Comparison of ENCODE assay signal across 26 cellular contexts in genomic region chr9:68851657-68852056, GRCh38.
DNase-seq lines count a peak whose midpoint lies in the region; ATAC-seq and TF ChIP-seq lines count a peak whose summit lies in the region.
"Had no signal": no experiment of that assay in that cellular context is flagged by ENCODE, and none has a peak within 500 bp of the region (broad histone marks: within the 10 kb centered on the region; RNA-seq: fewer than 3 reads in every experiment).

No MANE protein-coding gene starts in this region.

- peak; percentile 0 for DNase-seq in AG10803 (ENCODE audit: low read depth)
- DNase-seq in Daoy (ENCODE audit: low read depth): peak; percentile 63
- DNase-seq in RWPE1 (ENCODE audit: low spot score): peak; percentile 7
- DNase-seq in epithelial cell of esophagus (ENCODE audit: low read depth): peak; percentile 31
- DNase-seq in activated effector memory CD4-positive, alpha-beta T cell treated with Interleukin-2 at 50 U/mL for 16 hours: no peak
- DNase-seq in HEK293T (ENCODE audit: extremely low spot score): no peak
- DNase-seq: activated CD4-positive, alpha-beta T cell treated with anti-CD3 and anti-CD28 coated beads for 48 hours; activated naive CD4-positive, alpha-beta T cell treated with anti-CD3 and anti-CD28 coated beads, Interleukin-2, amount 50 U/mL, for 16 hours; activated T-cell treated with anti-CD3 and anti-CD28 coated beads, Interleukin-2, amount 50 U/mL, for 72 hours; CD4-positive, alpha-beta memory T cell; cerebellar nuclear complex; DMS53; erythroblast; gastrocnemius medialis; kidney glomerular epithelial cell; mesendoderm; naive B cell; NCI-H1436 treated with DMSO at 0.1 percent for 48 hours; NCI-H2171 treated with DMSO at 0.1 percent for 48 hours; SHP77 treated with DMSO at 0.1 percent for 48 hours; spleen; stimulated activated CD4-positive, alpha-beta T cell treated with anti-CD3 and anti-CD28 coated beads, Interleukin-4, amount 100 ng/mL, for 24 hours; stimulated activated naive CD8-positive, alpha-beta T cell treated with anti-CD3 and anti-CD28 coated beads, Interleukin-15, Interleukin-2, amounts not matched to agents 100 U/mL and 50 U/mL, for 24 hours had no signal

- no peak for TF ChIP-seq CTCF in AG10803 (conservative IDR thresholded peaks at IDR 0.05; ENCODE audit: low read length)
- TF ChIP-seq CTCF in RWPE1 (conservative IDR thresholded peaks at IDR 0.05; ENCODE audit: low read depth): no peak
- TF ChIP-seq CTCF in epithelial cell of esophagus (IDR thresholded peaks at IDR 0.05; ENCODE audit: insufficient read depth, low read depth, low read length, missing control alignments): no peak

- CTCF ChIA-PET in RWPE1 (lab: Yijun Ruan, JAX): interaction anchor here (0.5 kb wide), 1 partner anchor 45 kb away, joined by 3 read pairs; no protein-coding TSS in a partner anchor
- CTCF ChIA-PET in HEK293T (lab: Yijun Ruan, JAX): no interaction called here

- POLR2A ChIA-PET in RWPE1 (lab: Yijun Ruan, JAX; ENCODE audit: low non-redundant PET) (no interaction called here), HEK293T (lab: Yijun Ruan, JAX) (no interaction called here)

- H3K4me3 ChIP-seq in AG10803 (ENCODE audit: low read length) (no peak overlapping the region), epithelial cell of esophagus (ENCODE audit: low read length) (no peak overlapping the region)
- H3K4me3 ChIP-seq: ascending aorta, gastrocnemius medialis, spleen had no signal

- no peak overlapping the region for H3K27ac ChIP-seq in RWPE1
- H3K27ac ChIP-seq: ascending aorta, gastrocnemius medialis, spleen had no signal

- ATAC-seq in GM21367 (IDR thresholded peaks at IDR 0.05; ENCODE audit: unreplicated experiment) (no peak), HG03442 (IDR thresholded peaks at IDR 0.05; ENCODE audit: unreplicated experiment) (no peak)
- ATAC-seq: activated T-cell treated with anti-CD3 and anti-CD28 coated beads, Interleukin-2, amount 50 U/mL, for 72 hours; gastrocnemius medialis; stimulated activated naive CD8-positive, alpha-beta T cell treated with anti-CD3 and anti-CD28 coated beads, Interleukin-15, Interleukin-2, amounts not matched to agents 100 U/mL and 50 U/mL, for 24 hours had no signal

TF ChIP-seq in HEK293T, 16 proteins besides CTCF, POLR2A, EP300 and RAD21:
- TF ChIP-seq BHLHE40 (IDR thresholded peaks at IDR 0.05; ENCODE audit: borderline replicate concordance) (no peak), L3MBTL2 (conservative IDR thresholded peaks at IDR 0.05) (no peak), LEF1 (IDR thresholded peaks at IDR 0.05; ENCODE audit: borderline replicate concordance) (no peak), ELF4 (IDR thresholded peaks at IDR 0.05) (no peak), FOXA1 (IDR thresholded peaks at IDR 0.05) (no peak), FOXK2 (IDR thresholded peaks at IDR 0.05) (no peak), TARDBP (IDR thresholded peaks at IDR 0.05) (no peak)

Comparison
In these comparisons a context has a peak if more than half of its experiments do, and no peak if none do; other contexts are left out.
1. DNase-seq: peak in AG10803 (single experiment), Daoy (single experiment), RWPE1 (single experiment) and epithelial cell of esophagus (single experiment); none in activated effector memory CD4-positive, alpha-beta T cell treated with Interleukin-2 at 50 U/mL for 16 hours (single experiment) and HEK293T (single experiment).